In genomic region chr5:141680751-141681201, GRCh38 we compare ENCODE assay signal across 1 cellular context.
TF ChIP-seq lines count a peak whose summit lies in the region.

No MANE protein-coding gene starts in this region.

TF ChIP-seq in HepG2, 621 proteins besides CTCF, POLR2A, EP300 and RAD21:
- TF ChIP-seq ZNF513 (CRISPR knock-in tag; conservative IDR thresholded peaks at IDR 0.05) (no peak), PRPF4 (IDR thresholded peaks at IDR 0.05; ENCODE audit: low read depth, low read length, poor library complexity, severe bottlenecking) (no peak), ZNF547 (CRISPR knock-in tag; IDR thresholded peaks at IDR 0.05) (no peak), E2F5 (CRISPR knock-in tag; conservative IDR thresholded peaks at IDR 0.05) (no peak), SMAD9 (CRISPR knock-in tag; IDR thresholded peaks at IDR 0.05) (no peak), NFE2L2 (IDR thresholded peaks at IDR 0.05; ENCODE audit: low read length) (no peak), AKAP8 (CRISPR knock-in tag; IDR thresholded peaks at IDR 0.05) (no peak), KDM1A (CRISPR knock-in tag; IDR thresholded peaks at IDR 0.05) (no peak), IKZF4 (CRISPR knock-in tag; IDR thresholded peaks at IDR 0.05; ENCODE audit: borderline replicate concordance, low read depth, not compliant biosample characterization) (no peak), ASH2L (IDR thresholded peaks at IDR 0.05; ENCODE audit: insufficient read length, low read depth, low read length) (no peak)
- TF ChIP-seq, protein P1, sequence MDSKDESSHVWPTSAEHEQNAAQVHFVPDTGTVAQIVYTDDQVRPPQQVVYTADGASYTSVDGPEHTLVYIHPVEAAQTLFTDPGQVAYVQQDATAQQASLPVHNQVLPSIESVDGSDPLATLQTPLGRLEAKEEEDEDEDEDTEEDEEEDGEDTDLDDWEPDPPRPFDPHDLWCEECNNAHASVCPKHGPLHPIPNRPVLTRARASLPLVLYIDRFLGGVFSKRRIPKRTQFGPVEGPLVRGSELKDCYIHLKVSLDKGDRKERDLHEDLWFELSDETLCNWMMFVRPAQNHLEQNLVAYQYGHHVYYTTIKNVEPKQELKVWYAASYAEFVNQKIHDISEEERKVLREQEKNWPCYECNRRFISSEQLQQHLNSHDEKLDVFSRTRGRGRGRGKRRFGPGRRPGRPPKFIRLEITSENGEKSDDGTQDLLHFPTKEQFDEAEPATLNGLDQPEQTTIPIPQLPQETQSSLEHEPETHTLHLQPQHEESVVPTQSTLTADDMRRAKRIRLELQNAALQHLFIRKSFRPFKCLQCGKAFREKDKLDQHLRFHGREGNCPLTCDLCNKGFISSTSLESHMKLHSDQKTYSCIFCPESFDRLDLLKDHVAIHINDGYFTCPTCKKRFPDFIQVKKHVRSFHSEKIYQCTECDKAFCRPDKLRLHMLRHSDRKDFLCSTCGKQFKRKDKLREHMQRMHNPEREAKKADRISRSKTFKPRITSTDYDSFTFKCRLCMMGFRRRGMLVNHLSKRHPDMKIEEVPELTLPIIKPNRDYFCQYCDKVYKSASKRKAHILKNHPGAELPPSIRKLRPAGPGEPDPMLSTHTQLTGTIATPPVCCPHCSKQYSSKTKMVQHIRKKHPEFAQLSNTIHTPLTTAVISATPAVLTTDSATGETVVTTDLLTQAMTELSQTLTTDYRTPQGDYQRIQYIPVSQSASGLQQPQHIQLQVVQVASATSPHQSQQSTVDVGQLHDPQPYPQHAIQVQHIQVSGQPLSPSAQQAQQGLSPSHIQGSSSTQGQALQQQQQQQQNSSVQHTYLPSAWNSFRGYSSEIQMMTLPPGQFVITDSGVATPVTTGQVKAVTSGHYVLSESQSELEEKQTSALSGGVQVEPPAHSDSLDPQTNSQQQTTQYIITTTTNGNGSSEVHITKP (CRISPR knock-in tag; IDR thresholded peaks at IDR 0.05; ENCODE audit: low read depth), result no peak
